Comparison of ENCODE assay signal across 12 cellular contexts in genomic region chr1:111541721-111542120, GRCh38. TPM values are rescaled to one million over a fixed set of nuclear protein-coding genes. Genes with fewer than 3 reads are reported as not detected.
DNase-seq lines count a peak whose midpoint lies in the region; ATAC-seq, FAIRE-seq and TF ChIP-seq lines count a peak whose summit lies in the region.
"Had no signal": no experiment of that assay in that cellular context is flagged by ENCODE, and none has a peak within 500 bp of the region (broad histone marks: within the 10 kb centered on the region; RNA-seq: fewer than 3 reads in every experiment).

No MANE protein-coding gene starts in this region.

- H3K27me3 Mint-ChIP-seq in progenitor cell of endocrine pancreas = peaks cover 19% of the 10 kb centered on the region

- H3K36me3 ChIP-seq in NT2/D1 (ENCODE audit: insufficient read depth, insufficient read length, low read length) = no peaks in the 10 kb centered on the region
- H3K36me3 ChIP-seq in rectal smooth muscle tissue (ENCODE audit: control insufficient read depth, insufficient read depth, low read length) = no peaks in the 10 kb centered on the region

- H3K9me3 Mint-ChIP-seq in progenitor cell of endocrine pancreas (ENCODE audit: low read depth) = peaks cover 18% of the 10 kb centered on the region
- H3K9me3 Mint-ChIP-seq: CD8-positive, alpha-beta T cell had no signal

- H3K9me3 ChIP-seq in NT2/D1 (ENCODE audit: insufficient read depth, low read length) = peaks cover 19% of the 10 kb centered on the region

- TF ChIP-seq CTCF in epithelial cell of proximal tubule (conservative IDR thresholded peaks at IDR 0.05; ENCODE audit: low read depth, low read length) (no peak), progenitor cell of endocrine pancreas (IDR thresholded peaks at IDR 0.05; ENCODE audit: unreplicated experiment) (no peak)

- H3K36me3 Mint-ChIP-seq in progenitor cell of endocrine pancreas (ENCODE audit: insufficient read depth) = no peaks in the 10 kb centered on the region
- H3K36me3 Mint-ChIP-seq: CD8-positive, alpha-beta T cell had no signal

- peaks cover 3% of the 10 kb centered on the region for H3K4me1 ChIP-seq in NT2/D1 (ENCODE audit: insufficient read depth, insufficient read length)
- H3K4me1 ChIP-seq in rectal smooth muscle tissue (ENCODE audit: control insufficient read depth, insufficient read depth, low read length) = peaks cover 5% of the 10 kb centered on the region

- H3K9ac ChIP-seq in NT2/D1 (ENCODE audit: insufficient read length, low read depth) = no peak overlapping the region
- no peak overlapping the region for H3K9ac ChIP-seq in rectal smooth muscle tissue (ENCODE audit: low read length)
- H3K9ac ChIP-seq: KMS-11 had no signal

- H3K4me1 Mint-ChIP-seq in progenitor cell of endocrine pancreas (ENCODE audit: low read depth) = no peaks in the 10 kb centered on the region

- H3K27me3 ChIP-seq in NT2/D1 (ENCODE audit: insufficient read depth, insufficient read length) (no peaks in the 10 kb centered on the region), rectal smooth muscle tissue (ENCODE audit: control insufficient read depth, insufficient read depth, low read length) (no peaks in the 10 kb centered on the region)

- DNase-seq in NT2/D1 (ENCODE audit: low read depth, low spot score) = peak; percentile 25
- DNase-seq in epithelial cell of proximal tubule (ENCODE audit: low read depth) = peak; percentile 74
- no peak for DNase-seq in activated T-cell treated with anti-CD3 and anti-CD28 coated beads, Interleukin-2, amount 50 U/mL, for 1 hour
- no peak for DNase-seq in caudate nucleus (lab: John Stamatoyannopoulos, UW)
- DNase-seq in progenitor cell of endocrine pancreas (ENCODE audit: low spot score, unreplicated experiment) = no peak
- DNase-seq: amniotic stem cell; CD8-positive, alpha-beta T cell; NCI-H2171 treated with DMSO at 0.1 percent for 48 hours had no signal

- ATAC-seq in HG03460 (IDR thresholded peaks at IDR 0.05; ENCODE audit: unreplicated experiment) = no peak
- ATAC-seq: CD8-positive, alpha-beta T cell had no signal

- peak overlapping the region; percentile 63 for H3K27ac ChIP-seq in rectal smooth muscle tissue (ENCODE audit: low read depth, low read length)
- H3K27ac ChIP-seq in caudate nucleus (ENCODE audit: low read depth, low read length) = no peak overlapping the region
- H3K27ac ChIP-seq: KMS-11 had no signal

- H3K4me3 ChIP-seq in NT2/D1 (ENCODE audit: insufficient read length, low read depth) = no peak overlapping the region
- peak overlapping the region; percentile 37 for H3K4me3 ChIP-seq in epithelial cell of proximal tubule (ENCODE audit: low read depth, low read length)
- no peak overlapping the region for H3K4me3 ChIP-seq in rectal smooth muscle tissue (ENCODE audit: low read length)

- FAIRE-seq in G401.6 (lab: Jason Lieb, UNC) = peak; percentile 100

- H3K27ac Mint-ChIP-seq in progenitor cell of endocrine pancreas = no peak overlapping the region
- H3K27ac Mint-ChIP-seq: CD8-positive, alpha-beta T cell had no signal

- no peak overlapping the region for H3K4me3 Mint-ChIP-seq in progenitor cell of endocrine pancreas (ENCODE audit: low read depth)
- H3K4me3 Mint-ChIP-seq: CD8-positive, alpha-beta T cell had no signal

RNA-seq across cellular contexts. Expression of gene ADORA3, which starts 38.3 kb away (rescaled TPM):
- total RNA-seq in epithelial cell of proximal tubule = not detected in 2 replicates
- total RNA-seq in progenitor cell of endocrine pancreas = not detected in 2 replicates
- total RNA-seq: CD8-positive, alpha-beta T cell had no signal

RNA-seq across cellular contexts. Expression of gene TMIGD3, which starts 38.3 kb away (rescaled TPM):
- not detected in 2 replicates for total RNA-seq in epithelial cell of proximal tubule
- not detected in 2 replicates for total RNA-seq in progenitor cell of endocrine pancreas
- total RNA-seq: CD8-positive, alpha-beta T cell had no signal

Comparison
In these comparisons a context has a peak if more than half of its experiments do, and no peak if none do; other contexts are left out.
1. DNase-seq: peak in NT2/D1 (single experiment) and epithelial cell of proximal tubule (single experiment); none in activated T-cell treated with anti-CD3 and anti-CD28 coated beads, Interleukin-2, amount 50 U/mL, for 1 hour (single experiment), caudate nucleus (0 of 61) and progenitor cell of endocrine pancreas (single experiment).